9 cellular contexts compared by ENCODE assay signal in genomic region chr7:12623885-12624498, GRCh38. TPM values are rescaled to one million over a fixed set of nuclear protein-coding genes. Genes with fewer than 3 reads are reported as not detected.
DNase-seq lines count a peak whose midpoint lies in the region; FAIRE-seq and TF ChIP-seq lines count a peak whose summit lies in the region.
"Had no signal": no experiment of that assay in that cellular context is flagged by ENCODE, and none has a peak within 500 bp of the region (broad histone marks: within the 10 kb centered on the region; RNA-seq: fewer than 3 reads in every experiment).

No MANE protein-coding gene starts in this region.

- H3K27me3 Mint-ChIP-seq in neural progenitor cell (ENCODE audit: insufficient read depth, low read depth): no peaks in the 10 kb centered on the region

- H3K4me2 ChIP-seq in neural progenitor cell: no peak overlapping the region

- peak; percentile 39 for TF ChIP-seq CTCF in GM20000 (IDR thresholded peaks at IDR 0.05; ENCODE audit: extremely low read depth, missing control alignments)
- peak; percentile 54 for TF ChIP-seq CTCF in bronchial epithelial cell (IDR thresholded peaks at IDR 0.05; ENCODE audit: insufficient read depth, low read length, severe bottlenecking)
- peak; percentile 75 for TF ChIP-seq CTCF in neural progenitor cell (IDR thresholded peaks at IDR 0.05)

- H3K9me3 Mint-ChIP-seq in neural progenitor cell: no peaks in the 10 kb centered on the region
- H3K9me3 Mint-ChIP-seq: IgD-negative memory B cell had no signal

- H3K4me3 ChIP-seq in bronchial epithelial cell (ENCODE audit: low read depth, low read length) (no peak overlapping the region), neural progenitor cell (no peak overlapping the region)

- no peak for FAIRE-seq in bronchial epithelial cell (lab: Jason Lieb, UNC)

- H3K9ac ChIP-seq in neural progenitor cell: no peak overlapping the region

- DNase-seq in COLO829 (ENCODE audit: low spot score): peak; percentile 64
- DNase-seq in GM20000 (ENCODE audit: low spot score): peak; percentile 6
- peak; percentile 21 for DNase-seq in NCI-H2029 (lab: John Stamatoyannopoulos, UW)
- peak; percentile 45 for DNase-seq in bronchial epithelial cell (ENCODE audit: low read depth)
- DNase-seq in neural progenitor cell (ENCODE audit: low spot score): no peak
- no peak for DNase-seq in NCI-H187 (lab: John Stamatoyannopoulos, UW)
- DNase-seq in T1000 (lab: John Stamatoyannopoulos, UW): no peak
- no peak for DNase-seq in posterior cingulate gyrus

- no peak overlapping the region for H3K27ac ChIP-seq in neural progenitor cell

- H4K20me1 ChIP-seq in neural progenitor cell (ENCODE audit: low read depth): no peaks in the 10 kb centered on the region

- H3K27me3 ChIP-seq in bronchial epithelial cell (ENCODE audit: control insufficient read depth, insufficient read depth, low read length): no peaks in the 10 kb centered on the region
- no peaks in the 10 kb centered on the region for H3K27me3 ChIP-seq in neural progenitor cell

- H3K4me1 ChIP-seq in neural progenitor cell: peaks cover 10% of the 10 kb centered on the region

- peaks cover 4% of the 10 kb centered on the region for H3K4me1 Mint-ChIP-seq in neural progenitor cell

- intact Hi-C loops in posterior cingulate gyrus (cut with DNase I): loop anchor here (1.0 kb wide), 1 partner anchor 99 kb away; no protein-coding TSS in a partner anchor

- H3K36me3 Mint-ChIP-seq in neural progenitor cell: no peaks in the 10 kb centered on the region
- H3K36me3 Mint-ChIP-seq: IgD-negative memory B cell had no signal

- no peaks in the 10 kb centered on the region for H3F3A ChIP-seq in neural progenitor cell (ENCODE audit: low read depth)

- peak overlapping the region; percentile 46 for H2AFZ ChIP-seq in neural progenitor cell (replicated peaks)

- H3K79me2 ChIP-seq in neural progenitor cell (ENCODE audit: low read depth): no peaks in the 10 kb centered on the region

- H3K9me3 ChIP-seq in neural progenitor cell (ENCODE audit: low read depth): no peaks in the 10 kb centered on the region

- H3K4me3 Mint-ChIP-seq in neural progenitor cell: no peak overlapping the region
- H3K4me3 Mint-ChIP-seq: IgD-negative memory B cell had no signal

- H3K27ac Mint-ChIP-seq in neural progenitor cell: no peak overlapping the region
- H3K27ac Mint-ChIP-seq: IgD-negative memory B cell had no signal

- no peaks in the 10 kb centered on the region for H3K36me3 ChIP-seq in bronchial epithelial cell (ENCODE audit: control insufficient read depth, insufficient read depth, low read length)
- H3K36me3 ChIP-seq in neural progenitor cell: no peaks in the 10 kb centered on the region

RNA-seq across cellular contexts. Expression of gene SCIN, which starts 53.5 kb away (rescaled TPM):
- total RNA-seq in bronchial epithelial cell (0.26 TPM in 2 replicates), neural progenitor cell (ENCODE audit: low replicate concordance) (not detected in 2 replicates)

Comparison
In these comparisons a context has a peak if more than half of its experiments do, and no peak if none do; other contexts are left out.
1. DNase-seq: peak in COLO829 (single experiment), GM20000 (single experiment), NCI-H2029 (single experiment) and bronchial epithelial cell (single experiment); none in neural progenitor cell (single experiment), NCI-H187 (0 of 2), T1000 (single experiment) and posterior cingulate gyrus (0 of 10).
2. Peak in every context shown above with its lines, with median percentiles within 50 percentile points of each other: CTCF ChIP-seq.